In the genomic region with DNA sequence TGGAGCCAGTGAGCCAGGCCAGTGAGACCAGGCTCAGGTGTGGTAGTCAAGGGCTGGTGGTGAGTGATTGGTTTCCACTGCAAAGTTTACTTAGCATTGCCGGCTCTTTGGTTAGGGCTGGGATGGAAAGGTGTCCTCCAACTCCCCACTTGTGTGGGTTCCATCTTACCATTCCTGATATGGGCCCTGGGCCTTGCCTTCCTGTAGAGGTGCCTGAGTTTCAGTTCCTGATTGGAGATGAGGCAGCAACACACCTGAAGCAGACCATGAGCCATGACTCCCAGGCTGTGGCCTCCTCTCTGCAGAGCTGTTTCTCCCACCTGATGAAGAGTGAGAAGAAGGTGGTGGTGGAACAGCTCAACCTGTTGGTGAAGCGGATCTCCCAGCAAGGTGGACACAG, we compare ENCODE assay signal across 23 cellular contexts. TPM values are rescaled to one million over a fixed set of nuclear protein-coding genes. Genes with fewer than 3 reads are reported as not detected.
DNase-seq lines count a peak whose midpoint lies in the region; ATAC-seq and TF ChIP-seq lines count a peak whose summit lies in the region.
"Had no signal": no experiment of that assay in that cellular context is flagged by ENCODE, and none has a peak within 500 bp of the region (broad histone marks: within the 10 kb centered on the region; RNA-seq: fewer than 3 reads in every experiment).

No MANE protein-coding gene starts in this region.

- H2BK5ac ChIP-seq in IMR-90 (ENCODE audit: low read depth, low read length, poor library complexity, severe bottlenecking) = no peak overlapping the region

- H2AK9ac ChIP-seq in IMR-90 (replicated peaks; ENCODE audit: low read depth, low read length, poor library complexity) = peak overlapping the region; percentile 68

- no peak overlapping the region for H2BK20ac ChIP-seq in IMR-90 (ENCODE audit: low read depth, low read length)

- H3K4me1 Mint-ChIP-seq in activated CD4-positive, alpha-beta T cell treated with anti-CD3 and anti-CD28 coated beads, Interleukin-2, amount 10 ng/mL, durations not matched to agents 24 days and 14 days = peaks cover 37% of the 10 kb centered on the region
- peaks cover 36% of the 10 kb centered on the region for H3K4me1 Mint-ChIP-seq in activated T-helper 2 cell treated with anti-CD3 and anti-CD28 coated beads, Interferon-gamma antibody, Interleukin-2, Interleukin-4, amounts not matched to agents 10 μg/mL and 5 μg/mL and 100 μg/mL, durations not matched to agents 14 hours and 24 hours and 36 hours (ENCODE audit: low read depth)
- peaks cover 29 to 40% (median 37%) of the 10 kb centered on the region in 3 donors for H3K4me1 Mint-ChIP-seq in naive B cell
- peaks cover 58% of the 10 kb centered on the region for H3K4me1 Mint-ChIP-seq in stimulated activated naive CD8-positive, alpha-beta T cell treated with anti-CD3 and anti-CD28 coated beads, Interleukin-15, amount 100 ng/mL, for 72 hours

- no peak overlapping the region for H3K27ac ChIP-seq in IMR-90 (ENCODE audit: insufficient read depth, low read length)
- H3K27ac ChIP-seq: A549 had no signal

- no peak for TF ChIP-seq RAD21 in IMR-90 (IDR thresholded peaks at IDR 0.05; ENCODE audit: low read length)

- no peak overlapping the region for H4K8ac ChIP-seq in IMR-90 (ENCODE audit: low read depth in 2 of 2, low read length in 2 of 2)

- H3K4me3 Mint-ChIP-seq in activated CD4-positive, alpha-beta T cell treated with anti-CD3 and anti-CD28 coated beads, Interleukin-2, amount 10 ng/mL, durations not matched to agents 24 days and 14 days = peak overlapping the region; percentile 69
- peak overlapping the region; percentile 15 for H3K4me3 Mint-ChIP-seq in activated T-helper 2 cell treated with anti-CD3 and anti-CD28 coated beads, Interferon-gamma antibody, Interleukin-2, Interleukin-4, amounts not matched to agents 10 μg/mL and 5 μg/mL and 100 μg/mL, durations not matched to agents 14 hours and 24 hours and 36 hours (ENCODE audit: low read depth)
- peak overlapping the region in 5 of 8 donors; percentile 2 to 85 (median 75) for H3K4me3 Mint-ChIP-seq in naive B cell
- H3K4me3 Mint-ChIP-seq in stimulated activated naive CD8-positive, alpha-beta T cell treated with anti-CD3 and anti-CD28 coated beads, Interleukin-15, amount 100 ng/mL, for 72 hours = peak overlapping the region in 1 of 2 donors; percentile 21
- H3K4me3 Mint-ChIP-seq: nephron progenitor cell had no signal

- no peak overlapping the region for H4K91ac ChIP-seq in IMR-90 (ENCODE audit: insufficient read depth, low read depth, low read length)

- H3K4ac ChIP-seq in IMR-90 (ENCODE audit: low read depth, low read length) = no peak overlapping the region

- H3K18ac ChIP-seq in IMR-90 (ENCODE audit: low read depth, low read length) = no peak overlapping the region

- peaks cover 38% of the 10 kb centered on the region for H3K36me3 ChIP-seq in IMR-90 (ENCODE audit: control insufficient read depth, insufficient read depth, low read length)

- H3K9me3 ChIP-seq in IMR-90 (ENCODE audit: control insufficient read depth, insufficient read depth, low read length) = no peaks in the 10 kb centered on the region
- H3K9me3 ChIP-seq: A549, SK-N-SH had no signal

- peaks cover 24% of the 10 kb centered on the region for H3K9me1 ChIP-seq in IMR-90 (ENCODE audit: insufficient read depth, low read length)

- CTCF ChIA-PET in IMR-90 (lab: Yijun Ruan, JAX) = no interaction called here

- no peak overlapping the region for H3K4me3 ChIP-seq in IMR-90 (ENCODE audit: insufficient read depth, low read depth, low read length)
- H3K4me3 ChIP-seq: A549, skin epidermis had no signal

- no peak overlapping the region for H3K9ac ChIP-seq in IMR-90 (ENCODE audit: low read depth, low read length)
- H3K9ac ChIP-seq: SK-N-SH had no signal

- dilution Hi-C loops in IMR-90 (cut with HindIII; ENCODE audit: low sequenced_read_pairs, unreplicated experiment) = no loop called here

- H3K56ac ChIP-seq in IMR-90 (ENCODE audit: extremely low read depth, insufficient read depth, low read length) = no peak overlapping the region

- H4K5ac ChIP-seq in IMR-90 (ENCODE audit: low read depth, low read length) = no peak overlapping the region

- H3K4me2 ChIP-seq in IMR-90 (ENCODE audit: low read depth, low read length) = no peak overlapping the region
- H3K4me2 ChIP-seq: A549, SK-N-SH had no signal

- peaks cover 9% of the 10 kb centered on the region for H3K4me1 ChIP-seq in IMR-90 (ENCODE audit: control insufficient read depth, insufficient read depth, low read length)

- peaks cover 48% of the 10 kb centered on the region for H3K36me3 Mint-ChIP-seq in activated CD4-positive, alpha-beta T cell treated with anti-CD3 and anti-CD28 coated beads, Interleukin-2, amount 10 ng/mL, durations not matched to agents 24 days and 14 days (ENCODE audit: low read depth)
- H3K36me3 Mint-ChIP-seq in activated T-helper 2 cell treated with anti-CD3 and anti-CD28 coated beads, Interferon-gamma antibody, Interleukin-2, Interleukin-4, amounts not matched to agents 10 μg/mL and 5 μg/mL and 100 μg/mL, durations not matched to agents 14 hours and 24 hours and 36 hours (ENCODE audit: low read depth) = peaks cover 59% of the 10 kb centered on the region
- H3K36me3 Mint-ChIP-seq in naive B cell = peaks cover 0 to 7% of the 10 kb centered on the region in 2 donors

- no peak overlapping the region for H2AK5ac ChIP-seq in IMR-90 (ENCODE audit: low read depth, low read length)

- TF ChIP-seq CTCF in IMR-90 (conservative IDR thresholded peaks at IDR 0.05; ENCODE audit: low read depth, low read length) = no peak

- H3K27me3 Mint-ChIP-seq in activated CD4-positive, alpha-beta T cell treated with anti-CD3 and anti-CD28 coated beads, Interleukin-2, amount 10 ng/mL, durations not matched to agents 24 days and 14 days = no peaks in the 10 kb centered on the region
- H3K27me3 Mint-ChIP-seq in activated T-helper 2 cell treated with anti-CD3 and anti-CD28 coated beads, Interferon-gamma antibody, Interleukin-2, Interleukin-4, amounts not matched to agents 10 μg/mL and 5 μg/mL and 100 μg/mL, durations not matched to agents 14 hours and 24 hours and 36 hours (ENCODE audit: low read depth) = no peaks in the 10 kb centered on the region
- no peaks in the 10 kb centered on the region for H3K27me3 Mint-ChIP-seq in naive B cell
- no peaks in the 10 kb centered on the region for H3K27me3 Mint-ChIP-seq in stimulated activated naive CD8-positive, alpha-beta T cell treated with anti-CD3 and anti-CD28 coated beads, Interleukin-15, amount 100 ng/mL, for 72 hours
- H3K27me3 Mint-ChIP-seq: progenitor cell of endocrine pancreas had no signal

- whole genome bisulfite sequencing in IMR-90 (ENCODE audit: extremely low coverage in 2 of 2, insufficient read length in 1 of 2), 2 experiments = no CpG with 5 or more reads among the region's 2 CpGs

- H2BK120ac ChIP-seq in IMR-90 (ENCODE audit: low read depth, low read length) = no peak overlapping the region

- no peak overlapping the region for H2BK15ac ChIP-seq in IMR-90 (ENCODE audit: low read depth, low read length)

- intact Hi-C loops in activated CD4-positive, alpha-beta T cell treated with anti-CD3 and anti-CD28 coated beads, Interleukin-2, amount 10 ng/mL, durations not matched to agents 24 days and 14 days (cut with micrococcal nuclease) = no loop called here
- intact Hi-C loops in IMR-90 (cut with micrococcal nuclease) = loop anchor here (5.0 kb wide), 1 partner anchor 51 kb away; the partner anchor contains the start of gene ULK3
- intact Hi-C loops in activated T-helper 2 cell treated with anti-CD3 and anti-CD28 coated beads, Interferon-gamma antibody, Interleukin-2, Interleukin-4, amounts not matched to agents 10 μg/mL and 5 μg/mL and 100 μg/mL, durations not matched to agents 14 hours and 24 hours and 36 hours (cut with micrococcal nuclease) = no loop called here

- peak overlapping the region; percentile 91 for H3K27ac Mint-ChIP-seq in activated CD4-positive, alpha-beta T cell treated with anti-CD3 and anti-CD28 coated beads, Interleukin-2, amount 10 ng/mL, durations not matched to agents 24 days and 14 days
- no peak overlapping the region for H3K27ac Mint-ChIP-seq in activated T-helper 2 cell treated with anti-CD3 and anti-CD28 coated beads, Interferon-gamma antibody, Interleukin-2, Interleukin-4, amounts not matched to agents 10 μg/mL and 5 μg/mL and 100 μg/mL, durations not matched to agents 14 hours and 24 hours and 36 hours
- H3K27ac Mint-ChIP-seq in naive B cell = peak overlapping the region in 1 of 6 donors; percentile 1
- H3K27ac Mint-ChIP-seq in stimulated activated naive CD8-positive, alpha-beta T cell treated with anti-CD3 and anti-CD28 coated beads, Interleukin-15, amount 100 ng/mL, for 72 hours = peak overlapping the region in 1 of 2 donors; percentile 34
- H3K27ac Mint-ChIP-seq: nephron progenitor cell, progenitor cell of endocrine pancreas had no signal

- no peaks in the 10 kb centered on the region; the same call in 1 of the 2 replicates for H4K20me1 ChIP-seq in IMR-90 (ENCODE audit: insufficient read depth, low read length)

- no TSS peak for BruUV-seq in IMR-90 (replicated peaks; lab: Mats Ljungman, UMichigan)

- no peak overlapping the region for H3K23ac ChIP-seq in IMR-90 (ENCODE audit: low read depth, low read length)

- H3K79me1 ChIP-seq in IMR-90 (ENCODE audit: low read depth in 1 of 2, low read length in 2 of 2) = peaks cover 19 to 37% of the 10 kb centered on the region in 2 experiments; a peak in 3 of 4 replicates

- H3K14ac ChIP-seq in IMR-90 (replicated peaks; ENCODE audit: low read depth, low read length) = no peak overlapping the region

- no peak for DNase-seq in activated CD4-positive, alpha-beta T cell treated with anti-CD3 and anti-CD28 coated beads, Interleukin-2, amount 10 ng/mL, durations not matched to agents 24 days and 14 days
- no peak for DNase-seq in activated CD4-positive, alpha-beta T cell treated with anti-CD3 and anti-CD28 coated beads, Interleukin-2, amount 50 U/mL, for 4 hours
- DNase-seq in IMR-90 (no peak), naive B cell (no peak), NCI-H524 treated with DMSO at 0.1 percent for 48 hours (lab: John Stamatoyannopoulos, UW) (no peak)
- DNase-seq in activated T-helper 2 cell treated with anti-CD3 and anti-CD28 coated beads, Interferon-gamma antibody, Interleukin-2, Interleukin-4, amounts not matched to agents 10 μg/mL and 5 μg/mL and 100 μg/mL, durations not matched to agents 14 hours and 24 hours and 36 hours (ENCODE audit: low spot score) = no peak
- no peak for DNase-seq in stimulated activated CD4-positive, alpha-beta T cell treated with anti-CD3 and anti-CD28 coated beads, Interleukin-1b, Interleukin-23, amount 100 ng/mL, for 48 hours
- no peak for DNase-seq in stimulated activated naive CD8-positive, alpha-beta T cell treated with anti-CD3 and anti-CD28 coated beads, Interleukin-15, amount 100 ng/mL, for 72 hours
- DNase-seq: activated CD4-positive, alpha-beta T cell treated with anti-CD3 and anti-CD28 coated beads for 4 hours; activated T-cell treated with anti-CD3 and anti-CD28 coated beads, Interleukin-2, amount 50 U/mL, for 48 hours; amniotic stem cell; C1 segment of cervical spinal cord; DMS153; GF-D8; H7; kidney; NCI-H1436; NCI-H82; nephron progenitor cell; SK-N-SH had no signal

- no peaks in the 10 kb centered on the region for H3K9me3 Mint-ChIP-seq in activated CD4-positive, alpha-beta T cell treated with anti-CD3 and anti-CD28 coated beads, Interleukin-2, amount 10 ng/mL, durations not matched to agents 24 days and 14 days
- no peaks in the 10 kb centered on the region for H3K9me3 Mint-ChIP-seq in activated T-helper 2 cell treated with anti-CD3 and anti-CD28 coated beads, Interferon-gamma antibody, Interleukin-2, Interleukin-4, amounts not matched to agents 10 μg/mL and 5 μg/mL and 100 μg/mL, durations not matched to agents 14 hours and 24 hours and 36 hours
- H3K9me3 Mint-ChIP-seq in naive B cell = no peaks in the 10 kb centered on the region
- no peaks in the 10 kb centered on the region for H3K9me3 Mint-ChIP-seq in stimulated activated naive CD8-positive, alpha-beta T cell treated with anti-CD3 and anti-CD28 coated beads, Interleukin-15, amount 100 ng/mL, for 72 hours
- H3K9me3 Mint-ChIP-seq: nephron progenitor cell had no signal

- in situ Hi-C loops in IMR-90 (cut with MboI; ENCODE audit: low sequenced_read_pairs) = no loop called here

- POLR2A ChIA-PET in IMR-90 (lab: Charles Lee; ENCODE audit: unreplicated experiment) = no interaction called here

- ATAC-seq in IMR-90 (ENCODE audit: low read depth) (no peak), naive B cell (ENCODE audit: low read depth in 2 of 2) (no peak)
- ATAC-seq in stimulated activated naive CD8-positive, alpha-beta T cell treated with anti-CD3 and anti-CD28 coated beads, Interleukin-15, amount 100 ng/mL, for 72 hours = no peak
- ATAC-seq: A549 had no signal

- no peak for TF ChIP-seq POLR2A in IMR-90 (IDR thresholded peaks at IDR 0.05; ENCODE audit: low read depth, low read length)

- no peaks in the 10 kb centered on the region for H3K27me3 ChIP-seq in IMR-90 (ENCODE audit: control insufficient read depth, insufficient read depth, low read length)

- H2AFZ ChIP-seq in IMR-90 (replicated peaks; ENCODE audit: low read length, poor library complexity) = no peak overlapping the region

RNA-seq across cellular contexts. Expression of gene MPI, which starts 3.1 kb away (rescaled TPM):
- total RNA-seq in activated CD4-positive, alpha-beta T cell treated with anti-CD3 and anti-CD28 coated beads, Interleukin-2, amount 10 ng/mL, durations not matched to agents 24 days and 14 days = 63.9 and 64.4 TPM in 2 replicates
- 61.4 and 91.8 TPM in 2 replicates for total RNA-seq in IMR-90 (2012; rRNA removed)
- 80.1 and 81.1 TPM in 2 replicates for polyA plus RNA-seq in IMR-90 (2012; rRNA removed)
- polyA plus RNA-seq in IMR-90 (2012; cell fraction: cytosol; rRNA removed) = 68.1 and 94.5 TPM in 2 replicates
- 73.5 and 116 TPM in 2 replicates for polyA plus RNA-seq in IMR-90 (2012; cell fraction: nucleus; rRNA removed; ENCODE audit: low replicate concordance)
- total RNA-seq in activated T-helper 2 cell treated with anti-CD3 and anti-CD28 coated beads, Interferon-gamma antibody, Interleukin-2, Interleukin-4, amounts not matched to agents 10 μg/mL and 5 μg/mL and 100 μg/mL, durations not matched to agents 14 hours and 24 hours and 36 hours = 66.3 and 71.6 TPM in 2 replicates
- polyA plus RNA-seq in naive B cell (ENCODE audit: low read depth in 6 of 6) = 10 to 100 TPM; 54.3 to 70.0 (median 57.7) TPM

RNA-seq across cellular contexts. Expression of gene FAM219B, which starts 13.7 kb away (rescaled TPM):
- total RNA-seq in activated CD4-positive, alpha-beta T cell treated with anti-CD3 and anti-CD28 coated beads, Interleukin-2, amount 10 ng/mL, durations not matched to agents 24 days and 14 days = 68.0 and 82.0 TPM in 2 replicates
- 20.3 and 24.9 TPM in 2 replicates for total RNA-seq in IMR-90 (2012; rRNA removed)
- polyA plus RNA-seq in IMR-90 (2012; rRNA removed) (40.8 and 48.7 TPM in 2 replicates), naive B cell (ENCODE audit: low read depth in 6 of 6) (10 to 100 TPM; 16.7 to 31.4 (median 22.2) TPM)
- 20.9 and 24.3 TPM in 2 replicates for polyA plus RNA-seq in IMR-90 (2012; cell fraction: cytosol; rRNA removed)
- polyA plus RNA-seq in IMR-90 (2012; cell fraction: nucleus; rRNA removed; ENCODE audit: low replicate concordance) = 154 and 222 TPM in 2 replicates
- total RNA-seq in activated T-helper 2 cell treated with anti-CD3 and anti-CD28 coated beads, Interferon-gamma antibody, Interleukin-2, Interleukin-4, amounts not matched to agents 10 μg/mL and 5 μg/mL and 100 μg/mL, durations not matched to agents 14 hours and 24 hours and 36 hours = 82.1 and 95.2 TPM in 2 replicates

RNA-seq across cellular contexts. Expression of gene SCAMP2, which starts 19.8 kb away (rescaled TPM):
- total RNA-seq in activated CD4-positive, alpha-beta T cell treated with anti-CD3 and anti-CD28 coated beads, Interleukin-2, amount 10 ng/mL, durations not matched to agents 24 days and 14 days = 89.4 and 94.8 TPM in 2 replicates
- 23.3 and 25.8 TPM in 2 replicates for total RNA-seq in IMR-90 (2012; rRNA removed)
- polyA plus RNA-seq in IMR-90 (2012; rRNA removed) (108 and 111 TPM in 2 replicates), naive B cell (ENCODE audit: low read depth in 6 of 6) (100 to 1,000 TPM; 102 to 122 (median 110) TPM)
- 47.2 and 71.4 TPM in 2 replicates for polyA plus RNA-seq in IMR-90 (2012; cell fraction: cytosol; rRNA removed)
- polyA plus RNA-seq in IMR-90 (2012; cell fraction: nucleus; rRNA removed; ENCODE audit: low replicate concordance) = 52.8 and 64.1 TPM in 2 replicates
- 85.0 and 90.6 TPM in 2 replicates for total RNA-seq in activated T-helper 2 cell treated with anti-CD3 and anti-CD28 coated beads, Interferon-gamma antibody, Interleukin-2, Interleukin-4, amounts not matched to agents 10 μg/mL and 5 μg/mL and 100 μg/mL, durations not matched to agents 14 hours and 24 hours and 36 hours

RNA-seq across cellular contexts. Expression of gene COX5A, which starts 44.9 kb away (rescaled TPM):
- 314 and 317 TPM in 2 replicates for total RNA-seq in activated CD4-positive, alpha-beta T cell treated with anti-CD3 and anti-CD28 coated beads, Interleukin-2, amount 10 ng/mL, durations not matched to agents 24 days and 14 days
- total RNA-seq in IMR-90 (2012; rRNA removed) = 24.7 and 39.8 TPM in 2 replicates
- 135 and 141 TPM in 2 replicates for polyA plus RNA-seq in IMR-90 (2012; rRNA removed)
- polyA plus RNA-seq in IMR-90 (2012; cell fraction: cytosol; rRNA removed) = 167 and 235 TPM in 2 replicates
- polyA plus RNA-seq in IMR-90 (2012; cell fraction: nucleus; rRNA removed; ENCODE audit: low replicate concordance) = 76.5 and 78.8 TPM in 2 replicates
- 311 and 333 TPM in 2 replicates for total RNA-seq in activated T-helper 2 cell treated with anti-CD3 and anti-CD28 coated beads, Interferon-gamma antibody, Interleukin-2, Interleukin-4, amounts not matched to agents 10 μg/mL and 5 μg/mL and 100 μg/mL, durations not matched to agents 14 hours and 24 hours and 36 hours
- polyA plus RNA-seq in naive B cell (ENCODE audit: low read depth in 6 of 6) = 100 to 1,000 TPM; 250 to 322 (median 270) TPM

RNA-seq across cellular contexts. Expression of gene ULK3, which starts 50.0 kb away (rescaled TPM):
- 52.6 and 57.3 TPM in 2 replicates for total RNA-seq in activated CD4-positive, alpha-beta T cell treated with anti-CD3 and anti-CD28 coated beads, Interleukin-2, amount 10 ng/mL, durations not matched to agents 24 days and 14 days
- 8.6 and 11.8 TPM in 2 replicates for total RNA-seq in IMR-90 (2012; rRNA removed)
- polyA plus RNA-seq in IMR-90 (2012; rRNA removed) = 22.7 and 24.7 TPM in 2 replicates
- polyA plus RNA-seq in IMR-90 (2012; cell fraction: cytosol; rRNA removed) = 10.2 and 12.4 TPM in 2 replicates
- polyA plus RNA-seq in IMR-90 (2012; cell fraction: nucleus; rRNA removed; ENCODE audit: low replicate concordance) = 160 and 201 TPM in 2 replicates
- 45.5 and 47.7 TPM in 2 replicates for total RNA-seq in activated T-helper 2 cell treated with anti-CD3 and anti-CD28 coated beads, Interferon-gamma antibody, Interleukin-2, Interleukin-4, amounts not matched to agents 10 μg/mL and 5 μg/mL and 100 μg/mL, durations not matched to agents 14 hours and 24 hours and 36 hours
- 10 to 100 TPM in 5 of 6 donors, 1 to 10 TPM in 1; 9.3 to 21.5 (median 13.1) TPM for polyA plus RNA-seq in naive B cell (ENCODE audit: low read depth in 6 of 6)
